ENCODE assay signal across 10 cellular contexts in the genomic region with DNA sequence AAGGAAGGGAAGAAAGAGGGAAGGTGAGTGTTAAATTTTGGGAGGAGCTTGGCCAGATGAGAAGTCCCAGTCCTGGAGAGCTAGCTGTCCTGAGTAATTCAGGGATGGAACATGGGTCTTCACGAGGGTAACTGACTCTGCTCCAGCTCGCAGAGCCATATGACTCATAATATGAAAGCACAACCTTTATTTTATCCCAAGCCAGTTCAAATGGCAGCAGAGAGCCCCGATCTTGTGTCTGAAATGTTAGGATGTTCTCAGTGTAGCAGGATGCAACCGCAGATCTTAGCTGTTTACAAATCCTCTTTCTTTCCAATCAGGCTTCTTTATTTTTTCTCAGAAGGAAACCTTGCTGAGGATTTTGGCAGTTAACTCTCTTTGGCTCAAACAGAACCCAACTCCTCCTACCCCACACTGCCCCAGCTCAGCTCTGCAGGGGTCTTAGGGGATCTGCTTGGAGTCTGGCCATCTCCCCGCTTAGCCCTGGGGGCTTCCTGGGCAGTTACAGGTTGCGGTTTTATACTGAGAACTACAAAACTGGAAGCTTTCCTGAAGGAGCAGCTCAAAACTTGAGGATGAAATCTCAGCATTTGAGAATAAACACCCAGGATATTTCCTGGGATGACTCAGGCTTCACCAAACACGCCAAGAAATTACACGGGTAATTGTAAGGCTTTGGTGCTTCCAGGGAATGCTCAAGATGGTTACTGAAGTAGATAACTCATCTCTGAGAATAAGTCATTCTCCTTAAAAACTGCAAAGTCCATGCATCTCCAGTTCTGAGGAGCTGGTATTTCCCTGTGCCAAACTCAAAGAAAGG.
DNase-seq lines count a peak whose midpoint lies in the region; ATAC-seq, FAIRE-seq and TF ChIP-seq lines count a peak whose summit lies in the region.
"Had no signal": no experiment of that assay in that cellular context is flagged by ENCODE, and none has a peak within 500 bp of the region (broad histone marks: within the 10 kb centered on the region; RNA-seq: fewer than 3 reads in every experiment).

No MANE protein-coding gene starts in this region.

- H3K79me2 ChIP-seq in keratinocyte (ENCODE audit: control insufficient read depth, insufficient read depth, low read length), result no peaks in the 10 kb centered on the region

- H3K9me3 ChIP-seq in keratinocyte (ENCODE audit: control insufficient read depth, low read depth, low read length) (peaks cover 13% of the 10 kb centered on the region), upper lobe of right lung (peaks cover 8% of the 10 kb centered on the region)

- in situ Hi-C loops in brain microvascular endothelial cell (cut with HindIII; ENCODE audit: low pct_ligation_motif_present, low sequenced_read_pairs), result no loop called here

- H3K4me1 ChIP-seq in keratinocyte (ENCODE audit: control insufficient read depth, extremely low read depth, insufficient read depth, low read length), result peaks cover 15% of the 10 kb centered on the region
- peaks cover 3% of the 10 kb centered on the region for H3K4me1 ChIP-seq in upper lobe of right lung

- peak overlapping the region; percentile 78 for H3K27ac ChIP-seq in brain microvascular endothelial cell
- peak overlapping the region; percentile 81 for H3K27ac ChIP-seq in keratinocyte (ENCODE audit: control insufficient read depth, insufficient read depth, low read length)
- H3K27ac ChIP-seq in temporal lobe (ENCODE audit: low read depth, low read length), result peak overlapping the region; percentile 5
- no peak overlapping the region for H3K27ac ChIP-seq in upper lobe of right lung

- peak; percentile 83 for DNase-seq in HCEC 1CT
- DNase-seq in brain microvascular endothelial cell, result peak; percentile 53
- DNase-seq in keratinocyte (ENCODE audit: low read depth, low spot score), result peak; percentile 74
- DNase-seq in upper lobe of right lung, result no peak
- DNase-seq in globus pallidus (ENCODE audit: low spot score), result no peak
- DNase-seq in NCI-H1105 (lab: John Stamatoyannopoulos, UW), result no peak
- DNase-seq: erythroblast, NCI-H1048 had no signal

- peak; percentile 95 for FAIRE-seq in keratinocyte (lab: Jason Lieb, UNC)

- dilution Hi-C loops in keratinocyte (cut with MboI; ENCODE audit: extremely low pct_ligation_motif_present, low sequenced_read_pairs), result no loop called here

- peak overlapping the region; percentile 69 for H3K9ac ChIP-seq in keratinocyte (ENCODE audit: control insufficient read depth, extremely low read depth, insufficient read depth, low read length)

- H4K20me1 ChIP-seq in keratinocyte (ENCODE audit: control insufficient read depth, extremely low read depth, insufficient read depth, low read length), result no peaks in the 10 kb centered on the region

- H3K27me3 ChIP-seq in brain microvascular endothelial cell (replicated peaks) (no peaks in the 10 kb centered on the region), keratinocyte (ENCODE audit: control insufficient read depth, extremely low read depth, insufficient read depth, low read length) (no peaks in the 10 kb centered on the region), upper lobe of right lung (no peaks in the 10 kb centered on the region)

- no peak for TF ChIP-seq CTCF in brain microvascular endothelial cell (IDR thresholded peaks at IDR 0.05; ENCODE audit: low read depth, low read length, missing control alignments)
- no peak for TF ChIP-seq CTCF in keratinocyte (optimal IDR thresholded peaks at IDR 0.05 in 1 of 3, IDR thresholded peaks at IDR 0.05 in 1 of 3, conservative IDR thresholded peaks at IDR 0.05 in 1 of 3; ENCODE audit: extremely low read depth in 1 of 3, insufficient read depth in 2 of 3, low read length in 3 of 3)
- no peak for TF ChIP-seq CTCF in upper lobe of right lung (IDR thresholded peaks at IDR 0.05)

- H3K36me3 ChIP-seq in brain microvascular endothelial cell (replicated peaks), result no peaks in the 10 kb centered on the region
- H3K36me3 ChIP-seq in keratinocyte (ENCODE audit: control insufficient read depth in 2 of 2, extremely low read depth in 1 of 2, insufficient read depth in 2 of 2, low read length in 2 of 2), result no peaks in the 10 kb centered on the region
- H3K36me3 ChIP-seq in upper lobe of right lung, result no peaks in the 10 kb centered on the region

- intact Hi-C loops in upper lobe of right lung (cut with DNase I), result no loop called here

- H3K4me2 ChIP-seq in keratinocyte (ENCODE audit: control insufficient read depth, extremely low read depth, insufficient read depth, low read depth, low read length), result peak overlapping the region; percentile 88

- peak overlapping the region; percentile 9 for H2AFZ ChIP-seq in keratinocyte (ENCODE audit: control insufficient read depth, low read length)

- ATAC-seq in upper lobe of right lung (no peak), GM21619 (IDR thresholded peaks at IDR 0.05; ENCODE audit: unreplicated experiment) (no peak)

- H3K4me3 ChIP-seq in brain microvascular endothelial cell (ENCODE audit: low read depth, low read length) (no peak overlapping the region), keratinocyte (ENCODE audit: control insufficient read depth in 2 of 3, extremely low read depth in 1 of 3, insufficient read depth in 2 of 3, low read depth in 1 of 3, low read length in 3 of 3) (peak overlapping the region in 2 of 3 experiments; percentile 10 to 29), upper lobe of right lung (no peak overlapping the region)

- H3K9me1 ChIP-seq in keratinocyte (ENCODE audit: control insufficient read depth, extremely low read depth, insufficient read depth, low read length), result no peaks in the 10 kb centered on the region

Comparison
In these comparisons a context has a peak if more than half of its experiments do, and no peak if none do; other contexts are left out.
1. DNase-seq: peak in HCEC 1CT (single experiment), brain microvascular endothelial cell (single experiment) and keratinocyte (single experiment); none in upper lobe of right lung (single experiment), globus pallidus (single experiment) and NCI-H1105 (single experiment).
2. H3K4me3 ChIP-seq: peak in keratinocyte (2 of 3); none in brain microvascular endothelial cell (single experiment) and upper lobe of right lung (single experiment).